In the genomic region with DNA sequence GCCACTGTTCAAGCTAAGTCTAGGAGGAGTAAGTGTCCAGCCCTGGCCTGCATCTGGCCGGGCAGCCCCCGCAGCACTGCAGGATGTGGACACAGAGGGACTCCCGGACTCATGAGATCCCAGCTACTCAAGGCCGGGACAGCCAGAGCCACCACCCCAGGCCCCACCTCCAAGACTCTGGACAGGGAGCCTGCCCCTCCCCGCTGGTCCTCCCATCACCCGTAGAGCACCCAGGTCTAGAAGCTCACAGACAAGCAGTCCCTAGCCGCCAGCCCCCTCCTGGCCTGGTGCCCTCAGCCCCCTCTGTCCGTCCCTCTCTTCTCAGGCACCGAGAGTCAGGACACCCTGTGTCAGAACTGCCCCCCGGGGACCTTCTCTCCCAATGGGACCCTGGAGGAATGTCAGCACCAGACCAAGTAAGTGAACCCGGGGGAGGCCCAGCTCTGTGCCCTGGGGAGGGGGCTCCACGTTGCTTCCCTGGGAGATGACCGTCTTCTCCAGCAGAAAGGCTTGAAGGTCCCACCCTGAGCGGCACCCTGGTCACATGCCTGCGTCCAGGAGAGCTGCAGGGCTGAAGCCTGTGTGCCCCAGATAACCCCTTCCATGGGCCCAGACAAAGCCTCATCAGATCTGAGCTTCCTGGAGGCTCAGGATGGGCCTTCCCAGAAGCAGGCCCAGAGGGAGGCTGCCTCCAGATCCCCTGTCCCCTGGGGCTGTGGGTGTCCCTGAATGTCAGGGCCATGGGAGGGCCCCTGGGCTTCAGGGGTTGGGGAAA, we compare ENCODE assay signal across 18 cellular contexts. TPM values are rescaled to one million over a fixed set of nuclear protein-coding genes. Genes with fewer than 3 reads are reported as not detected.
DNase-seq lines count a peak whose midpoint lies in the region; ATAC-seq and TF ChIP-seq lines count a peak whose summit lies in the region.
"Had no signal": no experiment of that assay in that cellular context is flagged by ENCODE, and none has a peak within 500 bp of the region (broad histone marks: within the 10 kb centered on the region; RNA-seq: fewer than 3 reads in every experiment).

No MANE protein-coding gene starts in this region.

- H3K27me3 Mint-ChIP-seq in CD4-positive, CD25-positive, alpha-beta regulatory T cell = no peaks in the 10 kb centered on the region
- no peaks in the 10 kb centered on the region for H3K27me3 Mint-ChIP-seq in effector memory CD8-positive, alpha-beta T cell
- H3K27me3 Mint-ChIP-seq: IgD-negative memory B cell had no signal

- H3K4me3 ChIP-seq in CD4-positive, CD25-positive, alpha-beta regulatory T cell (ENCODE audit: low read depth, low read length) = no peak overlapping the region
- no peak overlapping the region for H3K4me3 ChIP-seq in H7 (ENCODE audit: insufficient read depth, low read depth, low read length)
- H3K4me3 ChIP-seq in neutrophil (ENCODE audit: low read depth in 1 of 2, low read length in 1 of 2) = no peak overlapping the region

- H3K9me3 ChIP-seq in CD4-positive, CD25-positive, alpha-beta regulatory T cell (ENCODE audit: control insufficient read depth in 2 of 2, low read length in 2 of 2) = no peaks in the 10 kb centered on the region
- H3K9me3 ChIP-seq in neutrophil = no peaks in the 10 kb centered on the region

- H3K4me3 Mint-ChIP-seq in CD4-positive, CD25-positive, alpha-beta regulatory T cell = peak overlapping the region in 2 of 4 donors; percentile 7 to 68
- no peak overlapping the region for H3K4me3 Mint-ChIP-seq in effector memory CD8-positive, alpha-beta T cell

- H3K27ac ChIP-seq in CD4-positive, CD25-positive, alpha-beta regulatory T cell (ENCODE audit: insufficient read depth, low read length, poor library complexity, severe bottlenecking) = peak overlapping the region; percentile 33
- H3K27ac ChIP-seq in neutrophil = peak overlapping the region; percentile 50

- H3K36me3 Mint-ChIP-seq in CD4-positive, CD25-positive, alpha-beta regulatory T cell = peaks cover 4% of the 10 kb centered on the region
- H3K36me3 Mint-ChIP-seq in effector memory CD8-positive, alpha-beta T cell (ENCODE audit: insufficient read depth) = peaks cover 30% of the 10 kb centered on the region

- no peak overlapping the region for H3K27ac Mint-ChIP-seq in CD4-positive, CD25-positive, alpha-beta regulatory T cell
- H3K27ac Mint-ChIP-seq in effector memory CD8-positive, alpha-beta T cell = peak overlapping the region; percentile 29 to 39

- peaks cover 0 to 39% (median 6%) of the 10 kb centered on the region in 4 donors for H3K4me1 Mint-ChIP-seq in CD4-positive, CD25-positive, alpha-beta regulatory T cell
- peaks cover 27 to 29% of the 10 kb centered on the region in 2 donors for H3K4me1 Mint-ChIP-seq in effector memory CD8-positive, alpha-beta T cell (ENCODE audit: low read depth in 2 of 2)

- DNase-seq in CD4-positive, CD25-positive, alpha-beta regulatory T cell = no peak
- peak; percentile 46 for DNase-seq in H7
- DNase-seq in effector memory CD8-positive, alpha-beta T cell = no peak
- DNase-seq in SIG-M5 treated with dmso at 0.1 percent for 504 hours (lab: John Stamatoyannopoulos, UW; ENCODE audit: unreplicated experiment) = no peak
- no peak for DNase-seq in islet precursor cell
- DNase-seq in stimulated activated CD4-positive, alpha-beta T cell treated with anti-CD3 and anti-CD28 coated beads, Interleukin-2, amount 100 ng/mL, for 24 hours = no peak
- DNase-seq: ACHN, HCEC 1CT, MM.1S, NCI-H1105, NCI-H2081 treated with DMSO at 0.1 percent for 48 hours, NCI-H446 treated with DMSO at 0.1 percent for 48 hours had no signal

- H3K27me3 ChIP-seq in CD4-positive, CD25-positive, alpha-beta regulatory T cell (ENCODE audit: control insufficient read depth, insufficient read depth, low read length) = no peaks in the 10 kb centered on the region
- no peaks in the 10 kb centered on the region for H3K27me3 ChIP-seq in H7 (ENCODE audit: control insufficient read depth, insufficient read depth, low read length)
- H3K27me3 ChIP-seq in neutrophil = no peaks in the 10 kb centered on the region

- H3K4me1 ChIP-seq in CD4-positive, CD25-positive, alpha-beta regulatory T cell (ENCODE audit: control insufficient read depth, insufficient read depth, low read length, poor library complexity, severe bottlenecking) = peaks cover 46% of the 10 kb centered on the region
- H3K4me1 ChIP-seq in neutrophil (ENCODE audit: control insufficient read depth in 1 of 2, insufficient read depth in 1 of 2, low read depth in 1 of 2, low read length in 1 of 2) = peaks cover 24 to 25% of the 10 kb centered on the region in 2 experiments

- TF ChIP-seq CTCF in neutrophil (IDR thresholded peaks at IDR 0.05) = no peak

- H3K9me3 Mint-ChIP-seq in CD4-positive, CD25-positive, alpha-beta regulatory T cell = peaks cover 0 to 2% (median 0%) of the 10 kb centered on the region in 7 donors
- no peaks in the 10 kb centered on the region for H3K9me3 Mint-ChIP-seq in effector memory CD8-positive, alpha-beta T cell
- H3K9me3 Mint-ChIP-seq: IgD-negative memory B cell had no signal

- H3K36me3 ChIP-seq in CD4-positive, CD25-positive, alpha-beta regulatory T cell (ENCODE audit: control insufficient read depth, insufficient read depth, low read length) = peaks cover 34% of the 10 kb centered on the region
- H3K36me3 ChIP-seq in H7 (replicated peaks; ENCODE audit: control insufficient read depth, insufficient read depth, low read length) (no peaks in the 10 kb centered on the region), neutrophil (peaks cover 70% of the 10 kb centered on the region)

- no peak for ATAC-seq in CD4-positive, CD25-positive, alpha-beta regulatory T cell (ENCODE audit: low read depth in 2 of 2)
- ATAC-seq in effector memory CD8-positive, alpha-beta T cell (replicated peaks) = no peak
- ATAC-seq in GM19395 (IDR thresholded peaks at IDR 0.05; ENCODE audit: unreplicated experiment) = no peak
- ATAC-seq: Panc1 had no signal

RNA-seq across cellular contexts. Expression of a gene that starts 4.3 kb away (rescaled TPM):
- total RNA-seq in CD4-positive, CD25-positive, alpha-beta regulatory T cell = 235 TPM
- 10 to 100 TPM; 57.3 to 75.8 (median 73.8) TPM for polyA plus RNA-seq in CD4-positive, CD25-positive, alpha-beta regulatory T cell
- 0.07 and 0.55 TPM in 2 replicates for total RNA-seq in H7 (2014; rRNA removed; shearing (Covaris generic))

RNA-seq across cellular contexts. Expression of a gene that starts 26.1 kb away (rescaled TPM):
- total RNA-seq in CD4-positive, CD25-positive, alpha-beta regulatory T cell = 24.5 TPM
- polyA plus RNA-seq in CD4-positive, CD25-positive, alpha-beta regulatory T cell = 10 to 100 TPM; 24.7 to 31.1 (median 27.2) TPM
- 62.9 and 83.5 TPM in 2 replicates for total RNA-seq in H7 (2014; rRNA removed; shearing (Covaris generic))

RNA-seq across cellular contexts. Expression of a gene that starts 30.4 kb away (rescaled TPM):
- not detected for total RNA-seq in CD4-positive, CD25-positive, alpha-beta regulatory T cell
- polyA plus RNA-seq in CD4-positive, CD25-positive, alpha-beta regulatory T cell = not detected
- 0.07 and 0.33 TPM in 2 replicates for total RNA-seq in H7 (2014; rRNA removed; shearing (Covaris generic))
- total RNA-seq: LHCN-M2 had no signal
- polyA plus RNA-seq: CD14-positive monocyte, IgD-negative memory B cell had no signal

RNA-seq across cellular contexts. Expression of a gene that starts 34.1 kb away (rescaled TPM):
- total RNA-seq in CD4-positive, CD25-positive, alpha-beta regulatory T cell = 66.6 TPM
- 10 to 100 TPM; 16.8 to 23.7 (median 17.3) TPM for polyA plus RNA-seq in CD4-positive, CD25-positive, alpha-beta regulatory T cell
- 62.5 and 79.0 TPM in 2 replicates for total RNA-seq in H7 (2014; rRNA removed; shearing (Covaris generic))

Comparison
In these comparisons a context has a peak if more than half of its experiments do, and no peak if none do; other contexts are left out.
1. H3K27ac Mint-ChIP-seq: peak in effector memory CD8-positive, alpha-beta T cell (2 of 2); none in CD4-positive, CD25-positive, alpha-beta regulatory T cell (0 of 3).
2. RNA of a gene that starts 4.3 kb away (total RNA-seq): 235 TPM in CD4-positive, CD25-positive, alpha-beta regulatory T cell (single experiment); 0.07 to 0.55 TPM in H7; every median in the first group is over 100 times any median in the second.